Comparison of ENCODE assay signal across 15 cellular contexts in the genomic region with DNA sequence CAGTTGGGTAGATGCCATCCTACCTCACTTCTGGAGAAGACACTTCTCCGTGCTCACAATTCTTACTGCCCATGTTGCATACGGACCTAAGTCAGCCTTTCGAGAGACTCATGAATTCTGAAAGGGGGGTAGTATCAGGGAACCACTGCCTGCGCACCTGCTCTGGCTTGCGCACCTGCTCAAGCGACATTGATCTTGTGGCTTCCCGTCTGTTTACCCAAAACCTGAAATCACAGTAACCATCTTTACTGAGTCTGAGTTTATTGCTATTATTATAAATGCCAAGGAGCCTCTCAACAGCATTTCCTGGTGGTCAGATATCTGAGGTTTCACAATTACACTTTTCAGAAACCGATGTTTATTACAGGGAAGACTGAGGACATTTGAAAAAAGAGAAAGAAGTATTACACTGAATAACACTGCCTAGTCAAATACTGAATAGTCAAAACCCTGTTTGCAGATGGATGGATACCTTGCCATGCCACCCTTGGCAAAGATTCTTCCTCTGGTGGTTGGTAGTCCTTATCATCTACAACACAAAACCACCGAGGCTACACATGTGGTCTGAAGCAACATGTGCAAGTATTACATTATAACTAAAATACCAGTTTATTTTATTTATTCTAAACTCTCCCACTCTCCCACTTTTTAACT.
DNase-seq lines count a peak whose midpoint lies in the region; ATAC-seq and TF ChIP-seq lines count a peak whose summit lies in the region.
"Had no signal": no experiment of that assay in that cellular context is flagged by ENCODE, and none has a peak within 500 bp of the region (broad histone marks: within the 10 kb centered on the region; RNA-seq: fewer than 3 reads in every experiment).

No MANE protein-coding gene starts in this region.

- no peak overlapping the region for H3K4me3 ChIP-seq in PC-3 (ENCODE audit: low read length)
- H3K4me3 ChIP-seq: BLaER1 treated with 17β-estradiol and CSF1 and Interleukin-3, amounts not matched to agents 10 nM and 100 nM; body of pancreas; colonic mucosa; MG63; spleen had no signal

- POLR2A ChIA-PET in PC-3 (lab: Charles Lee; ENCODE audit: unreplicated experiment), result no interaction called here

- no peak overlapping the region for H2AFZ ChIP-seq in PC-3 (ENCODE audit: low read length)

- H3K4me2 ChIP-seq in PC-3 (ENCODE audit: low read length), result no peak overlapping the region
- H3K4me2 ChIP-seq: BLaER1 treated with 17β-estradiol and CSF1 and Interleukin-3, amounts not matched to agents 10 nM and 100 nM had no signal

- H3K4me1 ChIP-seq in PC-3 (ENCODE audit: insufficient read depth, low read length), result peaks cover 35% of the 10 kb centered on the region
- H3K4me1 ChIP-seq: body of pancreas, colonic mucosa, spleen had no signal

- H3K9me2 ChIP-seq in PC-3 (replicated peaks; ENCODE audit: low read length), result no peaks in the 10 kb centered on the region

- H3K79me2 ChIP-seq in PC-3 (ENCODE audit: low read length), result no peaks in the 10 kb centered on the region

- H3K9ac ChIP-seq in PC-3 (ENCODE audit: low read length), result peak overlapping the region; percentile 32; the same call in 1 of the 2 replicates
- H3K9ac ChIP-seq: BLaER1 treated with 17β-estradiol and CSF1 and Interleukin-3, amounts not matched to agents 10 nM and 100 nM had no signal

- BruUV-seq in PC-3 (replicated peaks; lab: Mats Ljungman, UMichigan), result no TSS peak

- peak overlapping the region; percentile 86 for H3K27ac ChIP-seq in PC-3 (ENCODE audit: low read length)
- H3K27ac ChIP-seq: BLaER1 treated with 17β-estradiol and CSF1 and Interleukin-3, amounts not matched to agents 10 nM and 100 nM; body of pancreas; colonic mucosa; spleen had no signal

- CTCF ChIA-PET in PC-3 (lab: Charles Lee), result no interaction called here

- no peaks in the 10 kb centered on the region for H3K27me3 ChIP-seq in PC-3 (ENCODE audit: low read length)
- H3K27me3 ChIP-seq: BLaER1 treated with 17β-estradiol and CSF1 and Interleukin-3, amounts not matched to agents 10 nM and 100 nM; body of pancreas; colonic mucosa; MG63; spleen had no signal

- DNase-seq in COR-L47 (lab: John Stamatoyannopoulos, UW), result peak; percentile 76
- DNase-seq in NCI-H1092 (lab: John Stamatoyannopoulos, UW), result peak; percentile 38
- peak; percentile 73 for DNase-seq in NCI-H2107 (lab: John Stamatoyannopoulos, UW)
- no peak for DNase-seq in PC-3
- no peak for DNase-seq in RKO (ENCODE audit: low spot score)
- DNase-seq in Kasumi-1 (lab: John Stamatoyannopoulos, UW), result no peak
- DNase-seq: activated CD4-positive, CD25-positive, alpha-beta regulatory T cell treated with anti-CD3 and anti-CD28 coated beads, Interleukin-2, amount 50 U/mL, for 72 hours; activated naive CD8-positive, alpha-beta T cell treated with anti-CD3 and anti-CD28 coated beads for 36 hours; body of pancreas; colonic mucosa; MG63; spleen had no signal

- H3K36me3 ChIP-seq in PC-3 (ENCODE audit: low read depth, low read length), result no peaks in the 10 kb centered on the region
- H3K36me3 ChIP-seq: colonic mucosa had no signal

- intact Hi-C loops in PC-3 (cut with micrococcal nuclease), result loop anchor here (10.0 kb wide), 1 partner anchor 556 kb away; no protein-coding TSS in a partner anchor

- ATAC-seq in PC-3 (no peak), HG03039 (IDR thresholded peaks at IDR 0.05; ENCODE audit: unreplicated experiment) (no peak), GM18907 (IDR thresholded peaks at IDR 0.05; ENCODE audit: unreplicated experiment) (no peak)
- ATAC-seq: body of pancreas had no signal

- no peaks in the 10 kb centered on the region for H3F3A ChIP-seq in PC-3 (ENCODE audit: low read length, unreplicated experiment)

- H3K9me3 ChIP-seq in PC-3 (ENCODE audit: low read length), result no peaks in the 10 kb centered on the region
- H3K9me3 ChIP-seq: BLaER1 treated with 17β-estradiol and CSF1 and Interleukin-3, amounts not matched to agents 10 nM and 100 nM; body of pancreas; colonic mucosa; MG63; spleen had no signal

- TF ChIP-seq CTCF in PC-3 (conservative IDR thresholded peaks at IDR 0.05; ENCODE audit: low read depth, low read length), result no peak

- H4K20me1 ChIP-seq in PC-3 (ENCODE audit: low read length), result no peaks in the 10 kb centered on the region
- H4K20me1 ChIP-seq: BLaER1 treated with 17β-estradiol and CSF1 and Interleukin-3, amounts not matched to agents 10 nM and 100 nM had no signal

Comparison
In these comparisons a context has a peak if more than half of its experiments do, and no peak if none do; other contexts are left out.
1. DNase-seq: peak in COR-L47 (single experiment), NCI-H1092 (single experiment) and NCI-H2107 (single experiment); none in PC-3 (single experiment), RKO (single experiment) and Kasumi-1 (0 of 2).